Comparison of ENCODE assay signal across 17 cellular contexts in the genomic region with DNA sequence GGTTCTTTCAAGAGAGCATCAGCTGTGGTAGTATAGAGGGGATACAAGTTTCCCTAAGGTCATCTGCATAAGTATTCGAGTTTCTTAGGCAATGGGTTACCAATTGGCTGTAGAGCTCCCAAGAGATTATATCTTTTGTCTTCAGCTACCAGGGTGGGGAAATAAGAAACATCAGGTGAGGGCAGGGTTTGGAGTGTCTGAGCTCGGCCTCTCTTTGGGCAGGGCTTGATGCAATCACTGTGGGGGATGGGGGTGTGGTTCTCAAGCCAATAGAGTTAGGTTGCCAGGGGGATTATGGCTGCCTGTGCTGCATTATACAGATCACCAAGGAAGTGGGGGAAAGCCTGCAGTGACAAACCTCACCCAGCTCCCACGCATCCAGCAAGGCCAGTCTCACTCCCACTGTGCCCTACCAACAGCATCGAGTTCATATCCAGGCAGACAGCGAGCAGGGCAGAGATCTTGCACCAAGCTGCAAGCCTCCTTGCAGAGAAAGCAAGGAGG.
A peak's percentile ranks its signal among the peaks of the same experiment; 100 is the strongest.
DNase-seq lines count a peak whose midpoint lies in the region; TF ChIP-seq lines count a peak whose summit lies in the region.
"Had no signal": no experiment of that assay in that cellular context is flagged by ENCODE, and none has a peak within 500 bp of the region (broad histone marks: within the 10 kb centered on the region; RNA-seq: fewer than 3 reads in every experiment).

No MANE protein-coding gene starts in this region.

- H3K27ac Mint-ChIP-seq in osteocyte (ENCODE audit: unreplicated experiment), result no peak overlapping the region
- H3K27ac Mint-ChIP-seq: CD4-positive, CD25-positive, alpha-beta regulatory T cell; H9 had no signal

- H3K4me3 ChIP-seq in mesendoderm (ENCODE audit: low read length), result no peak overlapping the region
- H3K4me3 ChIP-seq in esophagus squamous epithelium, result no peak overlapping the region
- H3K4me3 ChIP-seq: BLaER1 treated with 17β-estradiol and CSF1 and Interleukin-3, amounts not matched to agents 10 nM and 100 nM had no signal

- peak; percentile 0 for DNase-seq in NCI-H82 (lab: John Stamatoyannopoulos, UW)
- no peak for DNase-seq in NCI-H82 treated with DMSO at 0.1 percent for 48 hours (lab: John Stamatoyannopoulos, UW; ENCODE audit: unreplicated experiment)
- peak; percentile 53 for DNase-seq in OCI-M1 (lab: John Stamatoyannopoulos, UW)
- DNase-seq in mesendoderm, result peak; percentile 18
- DNase-seq in osteocyte (ENCODE audit: extremely low spot score, unreplicated experiment), result no peak
- DNase-seq in NCI-H526 treated with DMSO at 0.1 percent for 48 hours (lab: John Stamatoyannopoulos, UW), result no peak
- DNase-seq in esophagus squamous epithelium (lab: John Stamatoyannopoulos, UW), result no peak
- DNase-seq: 8988T; AML-193; CD4-positive, CD25-positive, alpha-beta regulatory T cell; DMS79; EL; GDM1; GOT3; H9; IMR-90 had no signal

- no peak overlapping the region for H3K18ac ChIP-seq in mesendoderm (ENCODE audit: low read length)

- no peaks in the 10 kb centered on the region for H3K79me2 ChIP-seq in mesendoderm (ENCODE audit: control insufficient read depth, insufficient read depth, low read length)

- H2BK15ac ChIP-seq in mesendoderm (replicated peaks; ENCODE audit: low read depth), result no peak overlapping the region

- no peak overlapping the region for H3K23ac ChIP-seq in mesendoderm (ENCODE audit: low read length)

- no peak overlapping the region for H3K4me2 ChIP-seq in mesendoderm (ENCODE audit: low read length)
- H3K4me2 ChIP-seq: BLaER1 treated with 17β-estradiol and CSF1 and Interleukin-3, amounts not matched to agents 10 nM and 100 nM had no signal

- H3K9me3 ChIP-seq in esophagus squamous epithelium, result no peaks in the 10 kb centered on the region

- no peaks in the 10 kb centered on the region for H3K27me3 Mint-ChIP-seq in osteocyte (ENCODE audit: unreplicated experiment)

- H2AK5ac ChIP-seq in mesendoderm (ENCODE audit: low read length), result no peak overlapping the region

- no peaks in the 10 kb centered on the region for H3K4me1 Mint-ChIP-seq in osteocyte (ENCODE audit: unreplicated experiment)
- H3K4me1 Mint-ChIP-seq: CD4-positive, CD25-positive, alpha-beta regulatory T cell; H9 had no signal

- no peak overlapping the region for H2BK120ac ChIP-seq in mesendoderm (ENCODE audit: low read depth, low read length)

- no peak overlapping the region for H4K8ac ChIP-seq in mesendoderm (ENCODE audit: low read depth, low read length)

- no peak overlapping the region for H4K5ac ChIP-seq in mesendoderm (ENCODE audit: low read length)

- H3K36me3 ChIP-seq in mesendoderm (ENCODE audit: control insufficient read depth, insufficient read depth, low read length) (no peaks in the 10 kb centered on the region), esophagus squamous epithelium (no peaks in the 10 kb centered on the region)
- H3K36me3 ChIP-seq: BLaER1 treated with 17β-estradiol and CSF1 and Interleukin-3, amounts not matched to agents 10 nM and 100 nM had no signal

- H3K79me1 ChIP-seq in mesendoderm (ENCODE audit: low read length), result no peaks in the 10 kb centered on the region

- H3K56ac ChIP-seq in mesendoderm (ENCODE audit: low read length), result no peak overlapping the region

- no peaks in the 10 kb centered on the region for H3K36me3 Mint-ChIP-seq in osteocyte (ENCODE audit: unreplicated experiment)
- H3K36me3 Mint-ChIP-seq: CD4-positive, CD25-positive, alpha-beta regulatory T cell had no signal

- no peak overlapping the region for H3K9ac ChIP-seq in mesendoderm (ENCODE audit: low read length)
- H3K9ac ChIP-seq: BLaER1 treated with 17β-estradiol and CSF1 and Interleukin-3, amounts not matched to agents 10 nM and 100 nM had no signal

- WGBS in mesendoderm (ENCODE audit: extremely low coverage, insufficient coverage, low lambda C conversion rate), result no CpG with 5 or more reads among the region's 5 CpGs
- 42 to 72% methylated on average over 3 to 5 of the region's 5 CpGs for WGBS in esophagus squamous epithelium, 2 donors

- H3K4me3 Mint-ChIP-seq in osteocyte (ENCODE audit: unreplicated experiment), result no peak overlapping the region
- H3K4me3 Mint-ChIP-seq: CD4-positive, CD25-positive, alpha-beta regulatory T cell; H9 had no signal

- H3K4me1 ChIP-seq in mesendoderm (ENCODE audit: control insufficient read depth, low read depth, low read length) (no peaks in the 10 kb centered on the region), esophagus squamous epithelium (no peaks in the 10 kb centered on the region)
- H3K4me1 ChIP-seq: BLaER1 treated with 17β-estradiol and CSF1 and Interleukin-3, amounts not matched to agents 10 nM and 100 nM had no signal

- no peak for TF ChIP-seq POLR2A in esophagus squamous epithelium (IDR thresholded peaks at IDR 0.05)

- peaks cover 78% of the 10 kb centered on the region for H3K9me3 Mint-ChIP-seq in osteocyte (ENCODE audit: unreplicated experiment)

- H3K27me3 ChIP-seq in mesendoderm (ENCODE audit: insufficient read depth, low read length, poor library complexity) (no peaks in the 10 kb centered on the region), esophagus squamous epithelium (no peaks in the 10 kb centered on the region)

- no peak overlapping the region for H2BK5ac ChIP-seq in mesendoderm (ENCODE audit: low read length)

- H3K27ac ChIP-seq in mesendoderm (ENCODE audit: low read depth, low read length), result no peak overlapping the region
- H3K27ac ChIP-seq in esophagus squamous epithelium, result no peak overlapping the region
- H3K27ac ChIP-seq: BLaER1 treated with 17β-estradiol and CSF1 and Interleukin-3, amounts not matched to agents 10 nM and 100 nM had no signal

- TF ChIP-seq CTCF in osteocyte (IDR thresholded peaks at IDR 0.05) (no peak), esophagus squamous epithelium (IDR thresholded peaks at IDR 0.05) (no peak)

- H3K4ac ChIP-seq in mesendoderm (ENCODE audit: low read depth, low read length), result no peak overlapping the region

- intact Hi-C loops in esophagus squamous epithelium (cut with DNase I), result no loop called here

Comparison
In these comparisons a context has a peak if more than half of its experiments do, and no peak if none do; other contexts are left out.
1. DNase-seq: peak in NCI-H82 (single experiment), OCI-M1 (single experiment) and mesendoderm (single experiment); none in NCI-H82 treated with DMSO at 0.1 percent for 48 hours (single experiment), osteocyte (single experiment), NCI-H526 treated with DMSO at 0.1 percent for 48 hours (single experiment) and esophagus squamous epithelium (single experiment).